ENCODE assay signal across 8 cellular contexts in genomic region chr19:31349160-31349881, GRCh38. TPM values are rescaled to one million over a fixed set of nuclear protein-coding genes. Genes with fewer than 3 reads are reported as not detected.
A peak's percentile ranks its signal among the peaks of the same experiment; 100 is the strongest.
DNase-seq lines count a peak whose midpoint lies in the region; ATAC-seq and TF ChIP-seq lines count a peak whose summit lies in the region.

Gene TSHZ3, minus strand, starts transcription at chr19:31349436. Its CDS starts 217 bp downstream, at chr19:31349219.

- TF ChIP-seq POLR2A in Peyer's patch (IDR thresholded peaks at IDR 0.05) = no peak

- H3K27ac ChIP-seq in Peyer's patch = peak within 1 kb of the TSS; percentile 72 to 91 (median 80)
- H3K27ac ChIP-seq in right cardiac atrium (ENCODE audit: low read length) = peak within 1 kb of the TSS; percentile 78

- no peaks in the 10 kb centered on the region for H3K9me3 ChIP-seq in Peyer's patch
- H3K9me3 ChIP-seq in right cardiac atrium (ENCODE audit: control insufficient read depth, low read length) = no peaks in the 10 kb centered on the region

- H3K4me1 ChIP-seq in Peyer's patch (peaks cover 0 to 28% (median 5%) of the 10 kb centered on the region in 4 donors), right cardiac atrium (ENCODE audit: control insufficient read depth, insufficient read depth, low read length) (peaks cover 2% of the 10 kb centered on the region)

- DNase-seq in ELR (ENCODE audit: low read depth) = peak; percentile 82
- peak in 2 of 3 donors; percentile 64 to 75 for DNase-seq in Peyer's patch
- peak in 46 of 58 donors; percentile 13 to 77 (median 46) for DNase-seq in anterior cingulate cortex (lab: John Stamatoyannopoulos, UW)
- DNase-seq in right cardiac atrium = peak; percentile 86 to 95 (median 93)
- peak in 7 of 10 donors; percentile 56 to 95 (median 67) for DNase-seq in posterior cingulate gyrus
- no peak for DNase-seq in LoVo (ENCODE audit: low spot score)
- no peak for DNase-seq in GM20000 (ENCODE audit: low spot score)
- no peak for DNase-seq in NCI-H524 treated with DMSO at 0.1 percent for 48 hours (lab: John Stamatoyannopoulos, UW)

- peak; percentile 86 to 90 for ATAC-seq in right cardiac atrium

- H3K27me3 ChIP-seq in Peyer's patch (peaks cover 0 to 13% of the 10 kb centered on the region in 2 donors), right cardiac atrium (ENCODE audit: control insufficient read depth, insufficient read depth) (no peaks in the 10 kb centered on the region)

- 1% methylated on average over 86 of the region's 86 CpGs for WGBS in right cardiac atrium

- no peak for TF ChIP-seq CTCF in Peyer's patch (IDR thresholded peaks at IDR 0.05)
- TF ChIP-seq CTCF in GM20000 (IDR thresholded peaks at IDR 0.05; ENCODE audit: extremely low read depth, missing control alignments) = no peak

- H3K4me3 ChIP-seq in Peyer's patch (peak within 1 kb of the TSS; percentile 53 to 88 (median 60)), right cardiac atrium (ENCODE audit: low read length) (peak within 1 kb of the TSS; percentile 98)

- intact Hi-C loops in right cardiac atrium (cut with DNase I) (no loop called here), posterior cingulate gyrus (cut with DNase I) (loop anchor here (2.0 kb wide), 1 partner anchor 667 kb away; no protein-coding TSS in a partner anchor)

- H3K36me3 ChIP-seq in Peyer's patch = no peaks in the 10 kb centered on the region

RNA-seq across cellular contexts. Expression of gene TSHZ3, which starts in this region (rescaled TPM):
- total RNA-seq in Peyer's patch = 10 to 100 TPM in 1 of 4 donors, 1 to 10 TPM in 2, under 1 TPM in 1; 0.70 to 14.0 (median 3.0) TPM
- total RNA-seq in right cardiac atrium = 1 to 10 TPM; 3.6 to 7.0 (median 4.5) TPM
- polyA plus RNA-seq in right cardiac atrium = 1.5 TPM

Comparison
In these comparisons a context has a peak if more than half of its experiments do, and no peak if none do; other contexts are left out.
1. DNase-seq: peak in ELR (single experiment), Peyer's patch (2 of 3), anterior cingulate cortex (46 of 58), right cardiac atrium (3 of 3) and posterior cingulate gyrus (7 of 10); none in LoVo (single experiment), GM20000 (single experiment) and NCI-H524 treated with DMSO at 0.1 percent for 48 hours (single experiment).